In the genomic region with DNA sequence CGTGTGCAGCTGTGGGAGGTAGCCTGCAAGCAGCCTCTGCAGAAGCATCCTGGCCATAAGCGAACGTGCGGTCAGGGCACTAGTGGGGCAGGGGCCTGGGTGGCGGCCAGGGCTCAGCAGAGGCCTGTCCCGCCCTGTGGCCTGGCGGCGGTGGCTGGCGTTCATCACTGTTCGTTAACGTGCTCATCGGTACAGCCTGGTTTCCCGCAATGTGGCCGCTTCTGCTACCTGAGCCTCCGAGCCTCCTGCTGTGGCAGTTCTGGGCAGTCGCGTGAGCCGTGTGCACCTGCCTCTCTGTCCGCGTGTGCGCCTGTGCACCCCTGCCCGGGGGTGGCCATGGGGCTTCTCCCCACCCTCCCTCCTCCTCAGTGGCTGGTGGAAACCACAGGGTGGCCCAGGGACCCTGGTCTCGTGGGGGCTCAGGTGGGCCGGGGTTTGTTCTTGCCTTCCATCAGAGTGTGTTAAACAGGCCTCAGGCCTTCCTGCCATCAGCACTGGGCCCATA, we compare ENCODE assay signal across 16 cellular contexts.
DNase-seq lines count a peak whose midpoint lies in the region; ATAC-seq and TF ChIP-seq lines count a peak whose summit lies in the region.
"Had no signal": no experiment of that assay in that cellular context is flagged by ENCODE, and none has a peak within 500 bp of the region (broad histone marks: within the 10 kb centered on the region; RNA-seq: fewer than 3 reads in every experiment).

No MANE protein-coding gene starts in this region.

- no peaks in the 10 kb centered on the region for H3K36me3 Mint-ChIP-seq in activated T-cell treated with anti-CD3 and anti-CD28 coated beads, Interleukin-2, amount 50 U/mL, for 4 hours (ENCODE audit: insufficient read depth)
- no peaks in the 10 kb centered on the region for H3K36me3 Mint-ChIP-seq in activated naive CD8-positive, alpha-beta T cell treated with anti-CD3 and anti-CD28 coated beads, Interleukin-2, amount 50 U/mL, for 24 hours (ENCODE audit: low read depth)

- H3K27ac ChIP-seq in stomach = no peak overlapping the region
- no peak overlapping the region for H3K27ac ChIP-seq in foreskin keratinocyte
- H3K27ac ChIP-seq: cardiac muscle cell had no signal

- no peak for TF ChIP-seq POLR2A in stomach (IDR thresholded peaks at IDR 0.05)

- intact Hi-C loops in left colon (cut with DNase I, micrococcal nuclease) (no loop called here), stomach (cut with DNase I; ENCODE audit: low total_unique reads) (no loop called here)

- H3K4me1 ChIP-seq in stomach (peaks cover 10 to 18% (median 15%) of the 10 kb centered on the region in 4 donors), foreskin keratinocyte (no peaks in the 10 kb centered on the region)

- no peak for ATAC-seq in activated T-cell treated with anti-CD3 and anti-CD28 coated beads, Interleukin-2, amount 50 U/mL, for 4 hours
- ATAC-seq in activated naive CD8-positive, alpha-beta T cell treated with anti-CD3 and anti-CD28 coated beads, Interleukin-2, amount 50 U/mL, for 24 hours = no peak
- ATAC-seq in left colon (no peak), foreskin keratinocyte (no peak)

- H3K27me3 ChIP-seq in stomach (no peaks in the 10 kb centered on the region), foreskin keratinocyte (no peaks in the 10 kb centered on the region)

- no peaks in the 10 kb centered on the region for H3K27me3 Mint-ChIP-seq in activated T-cell treated with anti-CD3 and anti-CD28 coated beads, Interleukin-2, amount 50 U/mL, for 4 hours (ENCODE audit: low read depth)
- no peaks in the 10 kb centered on the region for H3K27me3 Mint-ChIP-seq in activated naive CD8-positive, alpha-beta T cell treated with anti-CD3 and anti-CD28 coated beads, Interleukin-2, amount 50 U/mL, for 24 hours
- H3K27me3 Mint-ChIP-seq: activated CD4-positive, alpha-beta T cell treated with anti-CD3 and anti-CD28 coated beads, Interleukin-2, amount 10 ng/mL, durations not matched to agents 7 days and 5 days had no signal

- no peak overlapping the region for H3K27ac Mint-ChIP-seq in activated naive CD8-positive, alpha-beta T cell treated with anti-CD3 and anti-CD28 coated beads, Interleukin-2, amount 50 U/mL, for 24 hours
- H3K27ac Mint-ChIP-seq: activated CD4-positive, alpha-beta T cell treated with anti-CD3 and anti-CD28 coated beads, Interleukin-2, amount 10 ng/mL, durations not matched to agents 7 days and 5 days had no signal

- 89 to 95% (median 93%) methylated on average over 17 to 24 of the region's 24 CpGs for WGBS in stomach, 5 donors

- H3K9me3 ChIP-seq in stomach = no peaks in the 10 kb centered on the region

- peak; percentile 2 for DNase-seq in activated T-cell treated with anti-CD3 and anti-CD28 coated beads, Interleukin-2, amount 50 U/mL, for 4 hours
- DNase-seq in activated T-cell treated with anti-CD3 and anti-CD28 coated beads, Interleukin-2, amount 50 U/mL, for 48 hours = no peak
- peak; percentile 1 for DNase-seq in activated naive CD8-positive, alpha-beta T cell treated with anti-CD3 and anti-CD28 coated beads, Interleukin-2, amount 50 U/mL, for 24 hours
- peak; percentile 3 to 18 for DNase-seq in left colon
- DNase-seq in stomach = peak; percentile 24
- no peak for DNase-seq in NCI-H1048 (lab: John Stamatoyannopoulos, UW)
- DNase-seq in NCI-H345 (lab: John Stamatoyannopoulos, UW) = no peak
- no peak for DNase-seq in foreskin keratinocyte
- DNase-seq: ACHN; activated CD4-positive, alpha-beta T cell treated with anti-CD3 and anti-CD28 coated beads, Interleukin-2, amount 10 ng/mL, durations not matched to agents 7 days and 5 days; activated gamma-delta T cell; COR-L47; GF-D8; NCI-H187; RPMI8226 had no signal

- H3K4me1 Mint-ChIP-seq in activated T-cell treated with anti-CD3 and anti-CD28 coated beads, Interleukin-2, amount 50 U/mL, for 4 hours (ENCODE audit: low read depth) = no peaks in the 10 kb centered on the region
- H3K4me1 Mint-ChIP-seq in activated naive CD8-positive, alpha-beta T cell treated with anti-CD3 and anti-CD28 coated beads, Interleukin-2, amount 50 U/mL, for 24 hours = no peaks in the 10 kb centered on the region
- H3K4me1 Mint-ChIP-seq: activated CD4-positive, alpha-beta T cell treated with anti-CD3 and anti-CD28 coated beads, Interleukin-2, amount 10 ng/mL, durations not matched to agents 7 days and 5 days had no signal

- no peaks in the 10 kb centered on the region for H3K9me3 Mint-ChIP-seq in activated T-cell treated with anti-CD3 and anti-CD28 coated beads, Interleukin-2, amount 50 U/mL, for 4 hours
- no peaks in the 10 kb centered on the region for H3K9me3 Mint-ChIP-seq in activated naive CD8-positive, alpha-beta T cell treated with anti-CD3 and anti-CD28 coated beads, Interleukin-2, amount 50 U/mL, for 24 hours
- H3K9me3 Mint-ChIP-seq: activated CD4-positive, alpha-beta T cell treated with anti-CD3 and anti-CD28 coated beads, Interleukin-2, amount 10 ng/mL, durations not matched to agents 7 days and 5 days had no signal

- no peak overlapping the region for H3K4me3 ChIP-seq in stomach
- H3K4me3 ChIP-seq: cardiac muscle cell had no signal

- H3K36me3 ChIP-seq in stomach = peaks cover 0 to 16% (median 7%) of the 10 kb centered on the region in 4 donors
- H3K36me3 ChIP-seq: cardiac muscle cell had no signal

- no peak for TF ChIP-seq EP300 in stomach (IDR thresholded peaks at IDR 0.05)

- no peak overlapping the region for H3K4me3 Mint-ChIP-seq in activated T-cell treated with anti-CD3 and anti-CD28 coated beads, Interleukin-2, amount 50 U/mL, for 4 hours
- no peak overlapping the region for H3K4me3 Mint-ChIP-seq in activated naive CD8-positive, alpha-beta T cell treated with anti-CD3 and anti-CD28 coated beads, Interleukin-2, amount 50 U/mL, for 24 hours
- H3K4me3 Mint-ChIP-seq: activated CD4-positive, alpha-beta T cell treated with anti-CD3 and anti-CD28 coated beads, Interleukin-2, amount 10 ng/mL, durations not matched to agents 7 days and 5 days had no signal

- TF ChIP-seq CTCF in stomach (IDR thresholded peaks at IDR 0.05) (no peak), foreskin keratinocyte (conservative IDR thresholded peaks at IDR 0.05) (no peak)

Comparison
In these comparisons a context has a peak if more than half of its experiments do, and no peak if none do; other contexts are left out.
1. DNase-seq: peak in activated T-cell treated with anti-CD3 and anti-CD28 coated beads, Interleukin-2, amount 50 U/mL, for 4 hours (single experiment), activated naive CD8-positive, alpha-beta T cell treated with anti-CD3 and anti-CD28 coated beads, Interleukin-2, amount 50 U/mL, for 24 hours (single experiment), left colon (2 of 2) and stomach (single experiment); none in activated T-cell treated with anti-CD3 and anti-CD28 coated beads, Interleukin-2, amount 50 U/mL, for 48 hours (0 of 2), NCI-H1048 (single experiment), NCI-H345 (single experiment) and foreskin keratinocyte (0 of 2).